1 cellular context compared by ENCODE assay signal in genomic region chr16:58001781-58002410, GRCh38.
A peak's percentile ranks its signal among the peaks of the same experiment; 100 is the strongest.
TF ChIP-seq lines count a peak whose summit lies in the region.

No MANE protein-coding gene starts in this region.

TF ChIP-seq in K562, 482 proteins besides CTCF, POLR2A, EP300 and RAD21:
- no peak for TF ChIP-seq HINFP (tag; conservative IDR thresholded peaks at IDR 0.05; ENCODE audit: low read depth)
- TF ChIP-seq ZNF140 (CRISPR knock-in tag; IDR thresholded peaks at IDR 0.05) = no peak
- no peak for TF ChIP-seq FOXK1 (CRISPR knock-in tag; IDR thresholded peaks at IDR 0.05; ENCODE audit: borderline replicate concordance)
- TF ChIP-seq MEF2A (IDR thresholded peaks at IDR 0.05; ENCODE audit: control insufficient read depth, low read depth, low read length) = no peak
- 0 out of 2 replicates have a peak, but pooled peaks have one; percentile 18 for TF ChIP-seq TCF3 (CRISPR knock-in tag; IDR thresholded peaks at IDR 0.05)
- peak; percentile 30; the same call in 1 of the 2 replicates for TF ChIP-seq CBFA2T3 (IDR thresholded peaks at IDR 0.05)
- TF ChIP-seq KHSRP (IDR thresholded peaks at IDR 0.05) = no peak
- TF ChIP-seq ZNF589 (CRISPR knock-in tag; IDR thresholded peaks at IDR 0.05; ENCODE audit: low read depth) = no peak
- no peak for TF ChIP-seq GTF2F1 (IDR thresholded peaks at IDR 0.05; ENCODE audit: low read depth, low read length)
- TF ChIP-seq E2F1 (CRISPR knock-in tag; IDR thresholded peaks at IDR 0.05) = 0 out of 2 replicates have a peak, but pooled peaks have one; percentile 14
- 0 out of 2 replicates have a peak, but pooled peaks have one; percentile 19 for TF ChIP-seq CBFA2T2 (conservative IDR thresholded peaks at IDR 0.05)
- no peak for TF ChIP-seq RB1 (IDR thresholded peaks at IDR 0.05; ENCODE audit: low read depth)
- TF ChIP-seq ZNF507 (tag; conservative IDR thresholded peaks at IDR 0.05) = no peak
- TF ChIP-seq TOE1 (IDR thresholded peaks at IDR 0.05; ENCODE audit: borderline replicate concordance) = no peak
- TF ChIP-seq TOE1 (CRISPR knock-in tag; IDR thresholded peaks at IDR 0.05; ENCODE audit: borderline replicate concordance, low read depth) = no peak
- TF ChIP-seq ZNF280B (CRISPR knock-in tag; IDR thresholded peaks at IDR 0.05) = no peak
- TF ChIP-seq HCFC1 (IDR thresholded peaks at IDR 0.05; ENCODE audit: low read depth, low read length) = no peak
- TF ChIP-seq MAX (CRISPR knock-in tag; IDR thresholded peaks at IDR 0.05) = no peak
- no peak for TF ChIP-seq CHAMP1 (IDR thresholded peaks at IDR 0.05)
- no peak for TF ChIP-seq NFIX (CRISPR knock-in tag; IDR thresholded peaks at IDR 0.05; ENCODE audit: low read depth)
